In the genomic region with DNA sequence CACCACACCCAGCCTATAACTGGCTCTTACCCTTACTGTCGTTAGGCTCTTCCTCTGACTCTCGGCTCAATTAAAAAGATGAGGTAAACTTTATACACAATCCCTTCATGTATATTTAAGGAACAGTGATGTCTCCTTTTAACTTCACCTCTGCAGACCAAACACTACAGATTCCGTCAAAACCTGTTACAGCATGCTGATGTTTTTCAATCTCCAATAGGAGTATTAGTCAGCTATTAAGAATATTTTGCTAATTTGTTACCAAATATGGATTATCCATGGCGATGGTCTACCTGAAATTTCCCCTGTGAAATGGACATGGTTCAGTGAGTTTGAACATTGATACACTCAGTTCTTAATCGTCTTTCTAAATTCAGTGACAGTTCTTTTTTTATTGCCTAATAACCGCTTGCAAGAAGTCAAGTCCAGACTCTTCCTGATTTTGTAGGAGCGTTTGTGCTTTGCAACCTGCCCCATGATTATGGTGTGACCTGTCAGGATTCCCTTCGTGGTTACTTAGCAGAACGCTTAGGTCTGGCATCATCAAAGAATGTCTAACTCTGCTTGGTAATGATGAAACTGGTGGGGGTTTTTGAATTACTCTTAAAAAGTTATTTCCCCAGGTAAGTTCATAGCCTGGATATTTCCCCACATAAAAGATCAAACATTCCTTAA, we compare ENCODE assay signal across 14 cellular contexts.
"Had no signal": no experiment of that assay in that cellular context is flagged by ENCODE, and none has a peak within 500 bp of the region (broad histone marks: within the 10 kb centered on the region; RNA-seq: fewer than 3 reads in every experiment).

No MANE protein-coding gene starts in this region.

- FAIRE-seq: endometrium had no signal

- ATAC-seq: activated CD8-positive, alpha-beta T cell treated with anti-CD3 and anti-CD28 coated beads, Interleukin-2, amount 10 ng/mL, durations not matched to agents 7 days and 5 days; activated naive CD4-positive, alpha-beta T cell treated with anti-CD3 and anti-CD28 coated beads, Interleukin-2, amount 50 U/mL, for 72 hours; activated T-cell treated with anti-CD3 and anti-CD28 coated beads, Interleukin-2, amount 50 U/mL, for 72 hours had no signal

- DNase-seq: activated CD4-positive, alpha-beta T cell treated with anti-CD3 and anti-CD28 coated beads for 48 hours; activated CD8-positive, alpha-beta memory T cell treated with anti-CD3 and anti-CD28 coated beads, Interleukin-2, amount 50 U/mL, for 4 hours; activated CD8-positive, alpha-beta T cell treated with anti-CD3 and anti-CD28 coated beads, Interleukin-2, amount 10 ng/mL, durations not matched to agents 7 days and 5 days; activated gamma-delta T cell; activated T-cell treated with anti-CD3 and anti-CD28 coated beads, Interleukin-2, amount 50 U/mL, for 72 hours; caudate nucleus; colonic mucosa; foreskin fibroblast; left cardiac atrium; naive B cell; ovary; substantia nigra had no signal
